Comparison of ENCODE assay signal across 8 cellular contexts in the genomic region with DNA sequence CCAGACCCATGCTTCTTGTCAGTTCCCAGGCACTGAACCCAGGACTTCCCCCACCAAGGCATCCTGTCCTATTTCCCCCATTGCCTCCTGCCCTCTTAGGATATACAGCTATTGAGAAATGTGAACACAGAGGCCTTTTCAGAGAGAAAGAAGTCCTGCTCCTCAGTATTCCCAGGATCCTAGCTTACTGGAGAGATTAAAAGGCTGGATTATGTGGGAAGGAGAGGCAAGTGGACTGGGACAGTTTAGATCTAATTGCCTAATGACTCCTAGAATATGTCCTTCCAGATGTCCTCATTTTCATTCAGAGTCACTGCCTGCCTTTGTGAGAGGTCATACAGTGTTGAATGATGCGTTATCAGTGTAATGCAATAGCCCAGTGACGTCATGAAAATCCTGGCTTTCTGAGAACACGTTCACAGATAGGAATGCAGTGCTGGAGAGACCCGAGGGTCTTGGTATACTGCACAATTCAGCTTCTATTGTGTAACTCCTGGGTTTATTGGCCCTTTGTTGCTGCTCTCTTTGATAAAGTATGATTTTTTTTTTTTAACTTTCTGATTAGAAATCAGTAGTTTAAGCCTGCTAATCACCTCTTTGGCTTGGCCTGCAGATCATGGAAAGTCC. TPM values are rescaled to one million over a fixed set of nuclear protein-coding genes. Genes with fewer than 3 reads are reported as not detected.
A peak's percentile ranks its signal among the peaks of the same experiment; 100 is the strongest.
DNase-seq lines count a peak whose midpoint lies in the region; ATAC-seq and TF ChIP-seq lines count a peak whose summit lies in the region.

No MANE protein-coding gene starts in this region.

- intact Hi-C loops in gastrocnemius medialis (cut with DNase I; ENCODE audit: low total_unique reads) (no loop called here), sciatic nerve (cut with DNase I) (no loop called here)

- no peaks in the 10 kb centered on the region for H3K27me3 ChIP-seq in endodermal cell (ENCODE audit: control insufficient read depth, insufficient read depth, low read length, poor library complexity, severe bottlenecking)
- H3K27me3 ChIP-seq in gastrocnemius medialis = no peaks in the 10 kb centered on the region

- H3K4me3 ChIP-seq in endodermal cell (ENCODE audit: low read length) (no peak overlapping the region), gastrocnemius medialis (no peak overlapping the region)

- H3K36me3 Mint-ChIP-seq in endodermal cell (ENCODE audit: low read depth) = no peaks in the 10 kb centered on the region

- H3K9me3 ChIP-seq in endodermal cell (ENCODE audit: control insufficient read depth, low read length) (no peaks in the 10 kb centered on the region), gastrocnemius medialis (no peaks in the 10 kb centered on the region)

- WGBS in endodermal cell (ENCODE audit: insufficient coverage in 1 of 2, insufficient read length in 1 of 2), 2 experiments = 76 to 81% methylated on average over 4 of the region's 4 CpGs

- H3K9ac ChIP-seq in endodermal cell (ENCODE audit: extremely low read depth, low read length, poor library complexity, severe bottlenecking) = no peak overlapping the region

- TF ChIP-seq POLR2A in gastrocnemius medialis (IDR thresholded peaks at IDR 0.05) = no peak

- in situ Hi-C loops in gastrocnemius medialis (cut with MboI; ENCODE audit: low sequenced_read_pairs in 4 of 4) = no loop called here

- H3K27me3 Mint-ChIP-seq in endodermal cell (ENCODE audit: insufficient read depth) = no peaks in the 10 kb centered on the region

- H3K4me1 ChIP-seq in endodermal cell (ENCODE audit: control insufficient read depth, insufficient read depth, low read length) = peaks cover 12% of the 10 kb centered on the region
- H3K4me1 ChIP-seq in gastrocnemius medialis = no peaks in the 10 kb centered on the region

- H3K27ac Mint-ChIP-seq in endodermal cell = no peak overlapping the region

- H3K9me3 Mint-ChIP-seq in endodermal cell = no peaks in the 10 kb centered on the region

- peaks cover 12% of the 10 kb centered on the region for H3K4me1 Mint-ChIP-seq in endodermal cell

- ATAC-seq in omental fat pad (ENCODE audit: low FRiP score) (peak; percentile 60), gastrocnemius medialis (no peak), GM21717 (IDR thresholded peaks at IDR 0.05; ENCODE audit: unreplicated experiment) (no peak), sciatic nerve (no peak)
- no peak for ATAC-seq in activated CD4-positive, CD25-positive, alpha-beta regulatory T cell treated with anti-CD3 and anti-CD28 coated beads, Interleukin-2, amount 50 U/mL, for 24 hours

- DNase-seq in GM04504 (ENCODE audit: low read depth) (peak; percentile 39), NCI-H460 (ENCODE audit: extremely low read depth, low read depth) (peak; percentile 94), endodermal cell (no peak), omental fat pad (ENCODE audit: low spot score) (no peak), gastrocnemius medialis (no peak), sciatic nerve (ENCODE audit: low spot score) (no peak)

- no peak overlapping the region for H3K4me3 Mint-ChIP-seq in endodermal cell

- H3K27ac ChIP-seq in endodermal cell (ENCODE audit: low read depth, low read length) (peak overlapping the region; percentile 92), gastrocnemius medialis (no peak overlapping the region)

- TF ChIP-seq CTCF in endodermal cell (conservative IDR thresholded peaks at IDR 0.05) (no peak), omental fat pad (IDR thresholded peaks at IDR 0.05) (no peak), gastrocnemius medialis (IDR thresholded peaks at IDR 0.05 in 4 of 5, conservative IDR thresholded peaks at IDR 0.05 in 1 of 5) (no peak)

- H3K36me3 ChIP-seq in endodermal cell (ENCODE audit: control insufficient read depth, insufficient read depth, low read length) = no peaks in the 10 kb centered on the region
- H3K36me3 ChIP-seq in gastrocnemius medialis = no peaks in the 10 kb centered on the region

RNA-seq across cellular contexts. Expression of gene WWC1, which starts 26.2 kb away (rescaled TPM):
- total RNA-seq in NCI-H460 (2014; rRNA removed; shearing (Covaris generic)) = 19.0 and 21.0 TPM in 2 replicates
- polyA plus RNA-seq in NCI-H460 (2014; cell fraction: nucleus; rRNA removed) = 11.0 and 12.0 TPM in 2 replicates
- total RNA-seq in endodermal cell = 10 to 100 TPM; 18.4 to 20.3 TPM
- 27.5 TPM for polyA plus RNA-seq in endodermal cell (2013, experiment 1 of 2)
- polyA plus RNA-seq in endodermal cell (2013, experiment 2 of 2) = 22.0 TPM
- 10 to 100 TPM in 3 of 4 donors, under 1 TPM in 1; 0.63 to 92.6 (median 21.0) TPM for total RNA-seq in omental fat pad
- under 1 TPM in 1 of 4 donors, not detected in 3; 0.51 TPM for total RNA-seq in gastrocnemius medialis
- total RNA-seq in sciatic nerve = 2.1 TPM

Comparison
In these comparisons a context has a peak if more than half of its experiments do, and no peak if none do; other contexts are left out.
1. DNase-seq: peak in GM04504 (single experiment) and NCI-H460 (single experiment); none in endodermal cell (single experiment), omental fat pad (single experiment), gastrocnemius medialis (0 of 2) and sciatic nerve (single experiment).